In the genomic region with DNA sequence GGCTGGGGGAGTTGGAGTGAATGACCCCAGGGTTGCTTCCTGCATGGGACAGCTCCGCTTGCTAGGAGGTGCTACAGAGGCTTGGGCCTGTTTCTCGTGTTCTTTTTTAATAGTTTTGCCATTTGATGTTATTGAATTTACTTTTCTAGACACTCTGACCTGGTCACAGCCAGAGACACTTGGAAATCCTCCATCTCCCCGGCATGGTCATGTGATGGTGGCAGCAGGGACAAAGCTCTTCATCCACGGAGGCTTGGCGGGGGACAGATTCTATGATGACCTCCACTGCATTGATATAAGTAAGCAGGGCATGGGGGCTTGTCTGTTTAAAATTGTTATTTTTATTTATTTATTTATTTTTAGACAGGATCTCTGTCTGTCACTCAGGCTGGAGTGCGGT, we compare ENCODE assay signal across 17 cellular contexts.
DNase-seq lines count a peak whose midpoint lies in the region.
"Had no signal": no experiment of that assay in that cellular context is flagged by ENCODE, and none has a peak within 500 bp of the region (broad histone marks: within the 10 kb centered on the region; RNA-seq: fewer than 3 reads in every experiment).

No MANE protein-coding gene starts in this region.

- DNase-seq in Ammon's horn (ENCODE audit: low spot score) (peak; percentile 21), globus pallidus (ENCODE audit: low spot score) (peak; percentile 34), medulla oblongata (ENCODE audit: extremely low spot score) (peak; percentile 28), NK-92 (lab: John Stamatoyannopoulos, UW; ENCODE audit: unreplicated experiment) (no peak), NCI-H2029 treated with DMSO at 0.1 percent for 48 hours (lab: John Stamatoyannopoulos, UW) (no peak), DMS79 (lab: John Stamatoyannopoulos, UW) (no peak)
- DNase-seq: 8988T; ACHN; AML-193; Caco-2; CD4-positive, alpha-beta memory T cell; DMS153; EL; GDM1; GM23248; H7; HCEC 1CT had no signal

Comparison
In these comparisons a context has a peak if more than half of its experiments do, and no peak if none do; other contexts are left out.
1. DNase-seq: peak in Ammon's horn (single experiment), globus pallidus (single experiment) and medulla oblongata (single experiment); none in NK-92 (single experiment), NCI-H2029 treated with DMSO at 0.1 percent for 48 hours (single experiment) and DMS79 (single experiment).